In genomic region chr15:67110400-67110799, GRCh38 we compare ENCODE assay signal across 9 cellular contexts. TPM values are rescaled to one million over a fixed set of nuclear protein-coding genes. Genes with fewer than 3 reads are reported as not detected.
DNase-seq lines count a peak whose midpoint lies in the region; ATAC-seq and TF ChIP-seq lines count a peak whose summit lies in the region.
"Had no signal": no experiment of that assay in that cellular context is flagged by ENCODE, and none has a peak within 500 bp of the region (broad histone marks: within the 10 kb centered on the region; RNA-seq: fewer than 3 reads in every experiment).

No MANE protein-coding gene starts in this region.

- peak overlapping the region; percentile 97 for H2BK20ac ChIP-seq in IMR-90 (ENCODE audit: low read depth, low read length)

- CTCF ChIA-PET in IMR-90 (lab: Yijun Ruan, JAX), result interaction anchor here (0.5 to 1.2 kb wide), 3 partner anchors 24 to 213 kb away, joined by 3 to 4 read pairs (median 3); no protein-coding TSS in a partner anchor

- TF ChIP-seq POLR2A in IMR-90 (IDR thresholded peaks at IDR 0.05; ENCODE audit: low read depth, low read length) (peak; percentile 53), gastroesophageal sphincter (IDR thresholded peaks at IDR 0.05) (no peak), uterus (IDR thresholded peaks at IDR 0.05) (no peak)

- no peak for TF ChIP-seq RAD21 in IMR-90 (IDR thresholded peaks at IDR 0.05; ENCODE audit: low read length)

- TF ChIP-seq EP300 in gastroesophageal sphincter (IDR thresholded peaks at IDR 0.05), result no peak

- no peak overlapping the region for H2AK9ac ChIP-seq in IMR-90 (replicated peaks; ENCODE audit: low read depth, low read length, poor library complexity)

- no peak overlapping the region for H2AFZ ChIP-seq in IMR-90 (replicated peaks; ENCODE audit: low read length, poor library complexity)

- peak overlapping the region; percentile 99 for H2BK5ac ChIP-seq in IMR-90 (ENCODE audit: low read depth, low read length, poor library complexity, severe bottlenecking)

- peak overlapping the region; percentile 97 for H3K56ac ChIP-seq in IMR-90 (ENCODE audit: extremely low read depth, insufficient read depth, low read length)

- H3K36me3 ChIP-seq in IMR-90 (ENCODE audit: control insufficient read depth, insufficient read depth, low read length), result peaks cover 30% of the 10 kb centered on the region
- H3K36me3 ChIP-seq in gastroesophageal sphincter, result no peaks in the 10 kb centered on the region
- H3K36me3 ChIP-seq in uterus, result no peaks in the 10 kb centered on the region

- H3K9me3 ChIP-seq in right cardiac atrium (ENCODE audit: control insufficient read depth, low read length) (no peaks in the 10 kb centered on the region), IMR-90 (ENCODE audit: control insufficient read depth, insufficient read depth, low read length) (no peaks in the 10 kb centered on the region), gastroesophageal sphincter (peaks cover 0 to 4% (median 0%) of the 10 kb centered on the region in 3 donors), uterus (no peaks in the 10 kb centered on the region)

- peak overlapping the region; percentile 99 for H3K23ac ChIP-seq in IMR-90 (ENCODE audit: low read depth, low read length)

- H3K4me2 ChIP-seq in IMR-90 (ENCODE audit: low read depth, low read length), result peak overlapping the region; percentile 45; the same call in 1 of the 2 replicates

- peaks cover 43% of the 10 kb centered on the region for H3K9me1 ChIP-seq in IMR-90 (ENCODE audit: insufficient read depth, low read length)

- DNase-seq in Right ventricle myocardium superior (peak; percentile 18), right cardiac atrium (no peak), IMR-90 (no peak), uterus (no peak), NCI-H128 (lab: John Stamatoyannopoulos, UW; ENCODE audit: unreplicated experiment) (no peak)
- DNase-seq in activated T-helper 2 cell treated with anti-CD3 and anti-CD28 coated beads, Interferon-gamma antibody, Interleukin-2, Interleukin-4, amounts not matched to agents 10 μg/mL and 5 μg/mL and 100 μg/mL, durations not matched to agents 14 hours and 24 hours and 36 hours (ENCODE audit: low spot score), result no peak
- no peak for DNase-seq in activated CD4-positive, alpha-beta T cell treated with anti-CD3 and anti-CD28 coated beads for 48 hours
- DNase-seq: NCI-H2227 treated with DMSO at 0.1 percent for 48 hours had no signal

- no peak for TF ChIP-seq CTCF in IMR-90 (conservative IDR thresholded peaks at IDR 0.05; ENCODE audit: low read depth, low read length)
- TF ChIP-seq CTCF in gastroesophageal sphincter (IDR thresholded peaks at IDR 0.05), result no peak
- no peak for TF ChIP-seq CTCF in uterus (IDR thresholded peaks at IDR 0.05)

- peak overlapping the region; percentile 99 for H2BK120ac ChIP-seq in IMR-90 (ENCODE audit: low read depth, low read length)

- BruUV-seq in IMR-90 (replicated peaks; lab: Mats Ljungman, UMichigan), result no TSS peak

- no peak overlapping the region for H3K27ac Mint-ChIP-seq in activated T-helper 2 cell treated with anti-CD3 and anti-CD28 coated beads, Interferon-gamma antibody, Interleukin-2, Interleukin-4, amounts not matched to agents 10 μg/mL and 5 μg/mL and 100 μg/mL, durations not matched to agents 14 hours and 24 hours and 36 hours

- POLR2A ChIA-PET in IMR-90 (lab: Charles Lee; ENCODE audit: unreplicated experiment), result interaction anchor here (0.6 kb wide), 2 partner anchors 33 to 1343 kb away, joined by 3 to 5 read pairs; no protein-coding TSS in a partner anchor

- H2AK5ac ChIP-seq in IMR-90 (ENCODE audit: low read depth, low read length), result peak overlapping the region; percentile 99

- dilution Hi-C loops in IMR-90 (cut with HindIII; ENCODE audit: low sequenced_read_pairs, unreplicated experiment), result no loop called here

- no peak overlapping the region for H3K27ac ChIP-seq in right cardiac atrium (ENCODE audit: low read length)
- peak overlapping the region; percentile 94 for H3K27ac ChIP-seq in IMR-90 (ENCODE audit: insufficient read depth, low read length)
- H3K27ac ChIP-seq in gastroesophageal sphincter, result peak overlapping the region in 3 of 4 donors; percentile 49 to 81 (median 58)
- peak overlapping the region; percentile 67 to 71 for H3K27ac ChIP-seq in uterus

- WGBS in right cardiac atrium, result 89% methylated on average over 4 of the region's 4 CpGs
- no CpG with 5 or more reads among the region's 4 CpGs for WGBS in IMR-90 (ENCODE audit: extremely low coverage in 2 of 2, insufficient read length in 1 of 2), 2 experiments
- WGBS in gastroesophageal sphincter (ENCODE audit: low coverage in 1 of 2), 2 donors, result 81 to 100% methylated on average over 1 to 3 of the region's 4 CpGs

- peaks cover 42% of the 10 kb centered on the region for H4K20me1 ChIP-seq in IMR-90 (ENCODE audit: insufficient read depth, low read length)

- H3K9me3 Mint-ChIP-seq in activated T-helper 2 cell treated with anti-CD3 and anti-CD28 coated beads, Interferon-gamma antibody, Interleukin-2, Interleukin-4, amounts not matched to agents 10 μg/mL and 5 μg/mL and 100 μg/mL, durations not matched to agents 14 hours and 24 hours and 36 hours, result peaks cover 12% of the 10 kb centered on the region

- intact Hi-C loops in Right ventricle myocardium superior (cut with DNase I), result no loop called here
- intact Hi-C loops in right cardiac atrium (cut with DNase I), result no loop called here
- intact Hi-C loops in IMR-90 (cut with micrococcal nuclease), result no loop called here
- intact Hi-C loops in uterus (cut with DNase I; ENCODE audit: low total_unique reads), result no loop called here
- intact Hi-C loops in activated T-helper 2 cell treated with anti-CD3 and anti-CD28 coated beads, Interferon-gamma antibody, Interleukin-2, Interleukin-4, amounts not matched to agents 10 μg/mL and 5 μg/mL and 100 μg/mL, durations not matched to agents 14 hours and 24 hours and 36 hours (cut with micrococcal nuclease), result no loop called here

- peak overlapping the region; percentile 97 for H3K14ac ChIP-seq in IMR-90 (replicated peaks; ENCODE audit: low read depth, low read length)

- H3K4ac ChIP-seq in IMR-90 (ENCODE audit: low read depth, low read length), result peak overlapping the region; percentile 98

- H3K4me3 ChIP-seq in right cardiac atrium (ENCODE audit: low read length) (no peak overlapping the region), IMR-90 (ENCODE audit: insufficient read depth, low read depth, low read length) (no peak overlapping the region), gastroesophageal sphincter (no peak overlapping the region), uterus (no peak overlapping the region)

- H3K79me1 ChIP-seq in IMR-90 (ENCODE audit: low read depth in 1 of 2, low read length in 2 of 2), result peaks cover 35 to 66% of the 10 kb centered on the region in 2 experiments

- H3K18ac ChIP-seq in IMR-90 (ENCODE audit: low read depth, low read length), result peak overlapping the region; percentile 88

- H3K4me1 Mint-ChIP-seq in activated T-helper 2 cell treated with anti-CD3 and anti-CD28 coated beads, Interferon-gamma antibody, Interleukin-2, Interleukin-4, amounts not matched to agents 10 μg/mL and 5 μg/mL and 100 μg/mL, durations not matched to agents 14 hours and 24 hours and 36 hours (ENCODE audit: low read depth), result peaks cover 75% of the 10 kb centered on the region

- H4K5ac ChIP-seq in IMR-90 (ENCODE audit: low read depth, low read length), result peak overlapping the region; percentile 84

- H4K8ac ChIP-seq in IMR-90 (ENCODE audit: low read depth in 2 of 2, low read length in 2 of 2), result peak overlapping the region; percentile 96 to 97

- in situ Hi-C loops in IMR-90 (cut with MboI; ENCODE audit: low sequenced_read_pairs), result no loop called here

- H3K27me3 ChIP-seq in right cardiac atrium (ENCODE audit: control insufficient read depth, insufficient read depth) (no peaks in the 10 kb centered on the region), IMR-90 (ENCODE audit: control insufficient read depth, insufficient read depth, low read length) (no peaks in the 10 kb centered on the region), gastroesophageal sphincter (no peaks in the 10 kb centered on the region), uterus (no peaks in the 10 kb centered on the region)

- peaks cover 71% of the 10 kb centered on the region for H3K36me3 Mint-ChIP-seq in activated T-helper 2 cell treated with anti-CD3 and anti-CD28 coated beads, Interferon-gamma antibody, Interleukin-2, Interleukin-4, amounts not matched to agents 10 μg/mL and 5 μg/mL and 100 μg/mL, durations not matched to agents 14 hours and 24 hours and 36 hours (ENCODE audit: low read depth)

- ATAC-seq in Right ventricle myocardium superior (ENCODE audit: poor library complexity) (no peak), right cardiac atrium (no peak), IMR-90 (ENCODE audit: low read depth) (no peak), gastroesophageal sphincter (no peak)

- peaks cover 38% of the 10 kb centered on the region for H3K4me1 ChIP-seq in right cardiac atrium (ENCODE audit: control insufficient read depth, insufficient read depth, low read length)
- H3K4me1 ChIP-seq in IMR-90 (ENCODE audit: control insufficient read depth, insufficient read depth, low read length), result peaks cover 57% of the 10 kb centered on the region
- peaks cover 10 to 79% (median 54%) of the 10 kb centered on the region in 3 donors for H3K4me1 ChIP-seq in gastroesophageal sphincter
- H3K4me1 ChIP-seq in uterus, result peaks cover 9 to 25% of the 10 kb centered on the region in 2 donors

- no peaks in the 10 kb centered on the region for H3K27me3 Mint-ChIP-seq in activated T-helper 2 cell treated with anti-CD3 and anti-CD28 coated beads, Interferon-gamma antibody, Interleukin-2, Interleukin-4, amounts not matched to agents 10 μg/mL and 5 μg/mL and 100 μg/mL, durations not matched to agents 14 hours and 24 hours and 36 hours (ENCODE audit: low read depth)

- peak overlapping the region; percentile 98 for H2BK15ac ChIP-seq in IMR-90 (ENCODE audit: low read depth, low read length)

- H3K9ac ChIP-seq in IMR-90 (ENCODE audit: low read depth, low read length), result peak overlapping the region; percentile 67

- H3K4me3 Mint-ChIP-seq in activated T-helper 2 cell treated with anti-CD3 and anti-CD28 coated beads, Interferon-gamma antibody, Interleukin-2, Interleukin-4, amounts not matched to agents 10 μg/mL and 5 μg/mL and 100 μg/mL, durations not matched to agents 14 hours and 24 hours and 36 hours (ENCODE audit: low read depth), result no peak overlapping the region

- H4K91ac ChIP-seq in IMR-90 (ENCODE audit: insufficient read depth, low read depth, low read length), result peak overlapping the region; percentile 95

TF ChIP-seq in IMR-90, 13 proteins besides CTCF, POLR2A, EP300 and RAD21 (continues in another document):
- no peak for TF ChIP-seq RCOR1 (IDR thresholded peaks at IDR 0.05; ENCODE audit: insufficient replicate concordance, low read length)

RNA-seq across cellular contexts. Expression of gene SMAD3, which starts 45.0 kb away (rescaled TPM):
- total RNA-seq in Right ventricle myocardium superior (17.3 TPM), right cardiac atrium (10 to 100 TPM; 29.2 to 40.5 (median 30.5) TPM), IMR-90 (2012; rRNA removed) (71.0 and 71.1 TPM in 2 replicates), gastroesophageal sphincter (10 to 100 TPM; 19.8 to 30.6 (median 25.9) TPM), uterus (10 to 100 TPM; 14.3 to 66.9 (median 32.3) TPM)
- polyA plus RNA-seq in right cardiac atrium (9.9 TPM), IMR-90 (2012; rRNA removed) (177 and 194 TPM in 2 replicates)
- polyA plus RNA-seq in IMR-90 (2012; cell fraction: cytosol; rRNA removed), result 153 and 181 TPM in 2 replicates
- 378 and 409 TPM in 2 replicates for polyA plus RNA-seq in IMR-90 (2012; cell fraction: nucleus; rRNA removed; ENCODE audit: low replicate concordance)
- total RNA-seq in activated T-helper 2 cell treated with anti-CD3 and anti-CD28 coated beads, Interferon-gamma antibody, Interleukin-2, Interleukin-4, amounts not matched to agents 10 μg/mL and 5 μg/mL and 100 μg/mL, durations not matched to agents 14 hours and 24 hours and 36 hours, result 25.2 and 28.1 TPM in 2 replicates
